In genomic region chr6:1311400-1312192, GRCh38 we compare ENCODE assay signal across 8 cellular contexts. TPM values are rescaled to one million over a fixed set of nuclear protein-coding genes. Genes with fewer than 3 reads are reported as not detected.
DNase-seq lines count a peak whose midpoint lies in the region; ATAC-seq, FAIRE-seq and TF ChIP-seq lines count a peak whose summit lies in the region.

Gene FOXQ1 (plus strand): TSS chr6:1312098. CDS start chr6:1312705, 607 bp downstream.

- no peak within 1 kb of the TSS for H4K91ac ChIP-seq in neuronal stem cell (ENCODE audit: low read depth, low read length, poor library complexity)

- H3K23ac ChIP-seq in neuronal stem cell (ENCODE audit: low read depth, low read length, poor library complexity) = peak within 1 kb of the TSS; percentile 82

- ATAC-seq in HG02870 (IDR thresholded peaks at IDR 0.05; ENCODE audit: unreplicated experiment) = no peak

- peak within 1 kb of the TSS; percentile 75 for H3K9ac ChIP-seq in neuronal stem cell (ENCODE audit: low read depth, low read length, poor library complexity)

- DNase-seq in activated CD4-positive, alpha-beta T cell treated with anti-CD3 and anti-CD28 coated beads, Interleukin-2, amount 10 ng/mL, durations not matched to agents 7 days and 5 days = no peak
- no peak for DNase-seq in activated CD4-positive, alpha-beta T cell treated with anti-CD3 and anti-CD28 coated beads, Interleukin-2, amount 50 U/mL, for 4 hours
- DNase-seq in WERI-Rb-1 (peak; percentile 79), fibroblast of mammary gland (ENCODE audit: low read depth) (no peak), neuronal stem cell (ENCODE audit: low spot score) (no peak), NCI-H345 (lab: John Stamatoyannopoulos, UW) (no peak), GM19239 (ENCODE audit: insufficient read length, low spot score) (no peak)

- H3K4me1 ChIP-seq in neuronal stem cell (ENCODE audit: control insufficient read depth in 2 of 2, insufficient read depth in 1 of 2, low read depth in 1 of 2, low read length in 2 of 2) = peaks cover 0 to 4% of the 10 kb centered on the region in 2 donors

- H3K9me3 ChIP-seq in WERI-Rb-1 (ENCODE audit: severe bottlenecking) (no peaks in the 10 kb centered on the region), neuronal stem cell (replicated peaks in 1 of 2; ENCODE audit: control insufficient read depth in 2 of 2, insufficient read depth in 1 of 2, low read depth in 1 of 2, low read length in 2 of 2) (no peaks in the 10 kb centered on the region)

- TF ChIP-seq CTCF in WERI-Rb-1 (IDR thresholded peaks at IDR 0.05; ENCODE audit: low read depth, low read length) = peak; percentile 17; the same call in 1 of the 2 replicates
- no peak for TF ChIP-seq CTCF in fibroblast of mammary gland (conservative IDR thresholded peaks at IDR 0.05; ENCODE audit: control insufficient read depth, insufficient read depth, low read depth, low read length)

- no CpG with 5 or more reads among the region's 73 CpGs for WGBS in neuronal stem cell (ENCODE audit: extremely low coverage in 2 of 2, insufficient read length in 2 of 2, insufficient replicate concordance in 1 of 2), 2 donors

- H3K27ac Mint-ChIP-seq in activated CD4-positive, alpha-beta T cell treated with anti-CD3 and anti-CD28 coated beads, Interleukin-2, amount 10 ng/mL, durations not matched to agents 7 days and 5 days = peak within 1 kb of the TSS; percentile 50

- peaks cover 1% of the 10 kb centered on the region for H3K79me1 ChIP-seq in neuronal stem cell (ENCODE audit: low read depth, low read length)

- peaks cover 24% of the 10 kb centered on the region for H3K4me1 Mint-ChIP-seq in activated CD4-positive, alpha-beta T cell treated with anti-CD3 and anti-CD28 coated beads, Interleukin-2, amount 10 ng/mL, durations not matched to agents 7 days and 5 days

- CTCF ChIA-PET in activated CD4-positive, alpha-beta T cell treated with anti-CD3 and anti-CD28 coated beads, Interleukin-2, amount 10 ng/mL, durations not matched to agents 7 days and 5 days (lab: Charles Lee) = interaction anchor here (1.0 kb wide), 1 partner anchor 86 kb away, joined by 3 read pairs; no protein-coding TSS in a partner anchor

- peak within 1 kb of the TSS; percentile 74 for H2AFZ ChIP-seq in neuronal stem cell (ENCODE audit: low read length)

- no peak within 1 kb of the TSS for H3K4ac ChIP-seq in neuronal stem cell (ENCODE audit: low read length)

- peaks cover 76% of the 10 kb centered on the region for H3K27me3 Mint-ChIP-seq in activated CD4-positive, alpha-beta T cell treated with anti-CD3 and anti-CD28 coated beads, Interleukin-2, amount 10 ng/mL, durations not matched to agents 7 days and 5 days

- H3K4me3 ChIP-seq in WERI-Rb-1 (ENCODE audit: low read depth, low read length) (peak within 1 kb of the TSS; percentile 45), fibroblast of mammary gland (ENCODE audit: control insufficient read depth, low read depth, low read length) (peak within 1 kb of the TSS; percentile 9), neuronal stem cell (ENCODE audit: low read length in 2 of 2) (peak within 1 kb of the TSS; percentile 26 to 72)

- H3K4me3 Mint-ChIP-seq in activated CD4-positive, alpha-beta T cell treated with anti-CD3 and anti-CD28 coated beads, Interleukin-2, amount 10 ng/mL, durations not matched to agents 7 days and 5 days = peak within 1 kb of the TSS; percentile 62

- H3K9me3 Mint-ChIP-seq in activated CD4-positive, alpha-beta T cell treated with anti-CD3 and anti-CD28 coated beads, Interleukin-2, amount 10 ng/mL, durations not matched to agents 7 days and 5 days = no peaks in the 10 kb centered on the region

- H4K8ac ChIP-seq in neuronal stem cell (ENCODE audit: low read depth, low read length) = no peak within 1 kb of the TSS

- no peaks in the 10 kb centered on the region for H3K36me3 ChIP-seq in WERI-Rb-1
- no peaks in the 10 kb centered on the region for H3K36me3 ChIP-seq in neuronal stem cell (replicated peaks in 1 of 2; ENCODE audit: control insufficient read depth in 2 of 2, insufficient read depth in 2 of 2, low read length in 2 of 2)

- H3K4me2 ChIP-seq in neuronal stem cell (ENCODE audit: insufficient read depth, low read length, poor library complexity, severe bottlenecking) = peak within 1 kb of the TSS; percentile 71

- no peak for FAIRE-seq in GM19239 (lab: Jason Lieb, UNC)

- no peak within 1 kb of the TSS for H2BK12ac ChIP-seq in neuronal stem cell (ENCODE audit: low read length)

- H3K27ac ChIP-seq in WERI-Rb-1 (no peak within 1 kb of the TSS), neuronal stem cell (replicated peaks; ENCODE audit: low read length) (no peak within 1 kb of the TSS)

- H3K27me3 ChIP-seq in WERI-Rb-1 (ENCODE audit: insufficient read depth, low read depth, severe bottlenecking) = peaks cover 84% of the 10 kb centered on the region
- H3K27me3 ChIP-seq in neuronal stem cell (ENCODE audit: control insufficient read depth in 3 of 3, insufficient read depth in 3 of 3, low read depth in 1 of 3, low read length in 3 of 3) = peaks cover 34 to 90% (median 80%) of the 10 kb centered on the region in 3 experiments

- H2BK15ac ChIP-seq in neuronal stem cell (ENCODE audit: low read length) = no peak within 1 kb of the TSS

- no peak within 1 kb of the TSS for H2AK5ac ChIP-seq in neuronal stem cell (ENCODE audit: low read depth, low read length)

- no peak within 1 kb of the TSS for H2BK120ac ChIP-seq in neuronal stem cell (ENCODE audit: low read depth, low read length)

- H3K14ac ChIP-seq in neuronal stem cell (ENCODE audit: low read length) = peak within 1 kb of the TSS; percentile 65

- peak within 1 kb of the TSS; percentile 29 for H3K18ac ChIP-seq in neuronal stem cell (ENCODE audit: low read length)

- POLR2A ChIA-PET in activated CD4-positive, alpha-beta T cell treated with anti-CD3 and anti-CD28 coated beads, Interleukin-2, amount 10 ng/mL, durations not matched to agents 7 days and 5 days (lab: Charles Lee) = no interaction called here

- no peak within 1 kb of the TSS for H2BK5ac ChIP-seq in neuronal stem cell (ENCODE audit: low read length)

- H3K36me3 Mint-ChIP-seq in activated CD4-positive, alpha-beta T cell treated with anti-CD3 and anti-CD28 coated beads, Interleukin-2, amount 10 ng/mL, durations not matched to agents 7 days and 5 days (ENCODE audit: low read depth) = peaks cover 4% of the 10 kb centered on the region

RNA-seq across cellular contexts. Expression of gene FOXQ1, which starts in this region (rescaled TPM):
- total RNA-seq in activated CD4-positive, alpha-beta T cell treated with anti-CD3 and anti-CD28 coated beads, Interleukin-2, amount 10 ng/mL, durations not matched to agents 7 days and 5 days = not detected
- polyA plus RNA-seq in neuronal stem cell (2013, experiment 1 of 2) = not detected
- polyA plus RNA-seq in neuronal stem cell (2013, experiment 2 of 2) = 0.01 TPM
